ENCODE assay signal across 3 cellular contexts in genomic region chr3:143091438-143091837, GRCh38.
TF ChIP-seq lines count a peak whose summit lies in the region.

No MANE protein-coding gene starts in this region.

TF ChIP-seq in GM23338, 12 proteins besides CTCF, POLR2A, EP300 and RAD21 (continues in another document):
- TF ChIP-seq ETS1 (IDR thresholded peaks at IDR 0.05), result no peak
- no peak for TF ChIP-seq NANOG (IDR thresholded peaks at IDR 0.05; ENCODE audit: borderline replicate concordance)
- no peak for TF ChIP-seq EZH2phosphoT487 (IDR thresholded peaks at IDR 0.05; ENCODE audit: unreplicated experiment)
- no peak for TF ChIP-seq ZNF462 (CRISPR knock-in tag; IDR thresholded peaks at IDR 0.05)
- TF ChIP-seq JUNB (IDR thresholded peaks at IDR 0.05; ENCODE audit: unreplicated experiment), result no peak

TF ChIP-seq in K562, 482 proteins besides CTCF, POLR2A, EP300 and RAD21:
- TF ChIP-seq RBFOX2 (IDR thresholded peaks at IDR 0.05; ENCODE audit: low read depth, low read length) (no peak), KDM1A (IDR thresholded peaks at IDR 0.05) (peak; percentile 66 to 69; a peak in 3 of 4 replicates)
TF ChIP-seq in K562: peak in this region for 1.

TF ChIP-seq in GM12891, 5 proteins besides CTCF, POLR2A, EP300 and RAD21:
- TF ChIP-seq POU2F2 (IDR thresholded peaks at IDR 0.05; ENCODE audit: low read depth, low read length), result no peak
- no peak for TF ChIP-seq PAX5 (IDR thresholded peaks at IDR 0.05; ENCODE audit: insufficient read depth, low read length, severe bottlenecking)
- no peak for TF ChIP-seq SPI1 (IDR thresholded peaks at IDR 0.05; ENCODE audit: low read depth, low read length)
- no peak for TF ChIP-seq TAF1 (IDR thresholded peaks at IDR 0.05; ENCODE audit: low read depth, low read length)
- no peak for TF ChIP-seq POLR2AphosphoS5 (IDR thresholded peaks at IDR 0.05; ENCODE audit: low read depth, low read length)
